In genomic region chr4:25031077-25031606, GRCh38 we compare ENCODE assay signal across 1 cellular context.
A peak's percentile ranks its signal among the peaks of the same experiment; 100 is the strongest.
TF ChIP-seq lines count a peak whose summit lies in the region.

No MANE protein-coding gene starts in this region.

TF ChIP-seq in H1, 55 proteins besides CTCF, POLR2A, EP300 and RAD21:
- no peak for TF ChIP-seq CTBP2 (IDR thresholded peaks at IDR 0.05; ENCODE audit: borderline replicate concordance, insufficient read depth, insufficient read length, low read length)
- peak; percentile 37 for TF ChIP-seq KDM4A (IDR thresholded peaks at IDR 0.05; ENCODE audit: low read depth, low read length, severe bottlenecking)
- 0 out of 2 replicates have a peak, but pooled peaks have one; percentile 52 for TF ChIP-seq TBP (IDR thresholded peaks at IDR 0.05; ENCODE audit: low read depth, low read length)
- TF ChIP-seq EZH2 (IDR thresholded peaks at IDR 0.05; ENCODE audit: low read depth, low read length, severe bottlenecking), result peak; percentile 28
- TF ChIP-seq TEAD4 (IDR thresholded peaks at IDR 0.05; ENCODE audit: low read depth, low read length), result no peak
- 0 out of 2 replicates have a peak, but pooled peaks have one; percentile 61 for TF ChIP-seq RBBP5 (IDR thresholded peaks at IDR 0.05; ENCODE audit: borderline replicate concordance, low read depth, low read length)
- no peak for TF ChIP-seq SP4 (IDR thresholded peaks at IDR 0.05; ENCODE audit: low read length)
- TF ChIP-seq E2F6 (IDR thresholded peaks at IDR 0.05), result peak; percentile 41; the same call in 1 of the 2 replicates
- no peak for TF ChIP-seq SRF (IDR thresholded peaks at IDR 0.05; ENCODE audit: low read depth, low read length)
- no peak for TF ChIP-seq RNF2 (IDR thresholded peaks at IDR 0.05; ENCODE audit: borderline replicate concordance, low read depth, low read length, missing control alignments, poor library complexity, severe bottlenecking)
- TF ChIP-seq ASH2L (IDR thresholded peaks at IDR 0.05; ENCODE audit: low read length), result no peak
TF ChIP-seq in H1: peak in this region for 5.
